8 cellular contexts compared by ENCODE assay signal in genomic region chr19:37779139-37780035, GRCh38. TPM values are rescaled to one million over a fixed set of nuclear protein-coding genes. Genes with fewer than 3 reads are reported as not detected.
A peak's percentile ranks its signal among the peaks of the same experiment; 100 is the strongest.
DNase-seq lines count a peak whose midpoint lies in the region; ATAC-seq and TF ChIP-seq lines count a peak whose summit lies in the region.

ZNF573 (minus strand) TSS chr19:37779586; CDS start chr19:37773729, 5,857 bp downstream.

- no peak for TF ChIP-seq EP300 in Ishikawa (IDR thresholded peaks at IDR 0.05; ENCODE audit: borderline replicate concordance)

- H3K4me3 ChIP-seq in esophagus (ENCODE audit: low read depth in 1 of 2, low read length in 2 of 2) (peak within 1 kb of the TSS; percentile 74 to 81), mucosa of rectum (ENCODE audit: low read length in 2 of 2) (peak within 1 kb of the TSS; percentile 90 to 94)

- peaks cover 0 to 3% of the 10 kb centered on the region in 2 donors for H3K4me1 ChIP-seq in esophagus (ENCODE audit: control insufficient read depth in 2 of 2, insufficient read depth in 2 of 2, low read length in 1 of 2)
- H3K4me1 ChIP-seq in mucosa of rectum (ENCODE audit: control insufficient read depth in 2 of 2, insufficient read depth in 2 of 2, low read length in 2 of 2), result peaks cover 4% of the 10 kb centered on the region in 2 donors

- H3K9me3 ChIP-seq in esophagus (ENCODE audit: control insufficient read depth in 2 of 2, insufficient read depth in 1 of 2, low read depth in 1 of 2, low read length in 1 of 2), result peaks cover 0 to under 1% of the 10 kb centered on the region in 2 donors
- peaks cover 0 to 2% of the 10 kb centered on the region in 2 donors for H3K9me3 ChIP-seq in mucosa of rectum (ENCODE audit: control insufficient read depth in 2 of 2, low read length in 2 of 2)

- no peak for TF ChIP-seq RAD21 in Ishikawa (IDR thresholded peaks at IDR 0.05; ENCODE audit: low read depth)

- WGBS in esophagus, 2 donors, result 0 to 1% methylated on average over 46 of the region's 46 CpGs

- H3K36me3 ChIP-seq in esophagus (ENCODE audit: control insufficient read depth in 2 of 2, insufficient read depth in 2 of 2, low read length in 1 of 2) (no peaks in the 10 kb centered on the region), mucosa of rectum (ENCODE audit: control insufficient read depth in 2 of 2, insufficient read depth in 2 of 2, low read length in 2 of 2) (no peaks in the 10 kb centered on the region)

- peak; percentile 76 for ATAC-seq in GM21528 (IDR thresholded peaks at IDR 0.05; ENCODE audit: low FRiP score, unreplicated experiment)

- H3K9ac ChIP-seq in mucosa of rectum (ENCODE audit: low read depth in 1 of 2, low read length in 2 of 2), result peak within 1 kb of the TSS; percentile 81 to 98

- peak within 1 kb of the TSS; percentile 77 to 93 for H3K27ac ChIP-seq in esophagus (ENCODE audit: low read depth in 2 of 2, low read length in 1 of 2)
- H3K27ac ChIP-seq in mucosa of rectum (ENCODE audit: low read depth in 2 of 2, low read length in 2 of 2), result peak within 1 kb of the TSS; percentile 81 to 91

- DNase-seq in DMS 273 (lab: John Stamatoyannopoulos, UW; ENCODE audit: unreplicated experiment) (peak; percentile 96), OCI-M2 (lab: John Stamatoyannopoulos, UW; ENCODE audit: unreplicated experiment) (peak; percentile 99)
- DNase-seq in activated T-cell treated with anti-CD3 and anti-CD28 coated beads, Interleukin-2, amount 50 U/mL, for 1 hour, result peak; percentile 80
- DNase-seq in stimulated activated CD8-positive, alpha-beta memory T cell treated with anti-CD3 and anti-CD28 coated beads, Interleukin-4, amount 100 ng/mL, for 4 hours (ENCODE audit: low read depth in 2 of 2, low spot score in 1 of 2), result peak; percentile 53 to 60

- no peaks in the 10 kb centered on the region for H3K27me3 ChIP-seq in esophagus (ENCODE audit: control insufficient read depth in 1 of 2, insufficient read depth in 2 of 2, low read length in 2 of 2)
- no peaks in the 10 kb centered on the region for H3K27me3 ChIP-seq in mucosa of rectum (ENCODE audit: control insufficient read depth in 2 of 2, insufficient read depth in 2 of 2, low read length in 2 of 2)

TF ChIP-seq in Ishikawa, 13 proteins besides CTCF, POLR2A, EP300 and RAD21:
- TF ChIP-seq ZBTB7A (IDR thresholded peaks at IDR 0.05; ENCODE audit: low read depth) (no peak), MAX (IDR thresholded peaks at IDR 0.05) (peak; percentile 52), USF1 (IDR thresholded peaks at IDR 0.05) (peak; percentile 24; the same call in 1 of the 2 replicates), TAF1 (IDR thresholded peaks at IDR 0.05; ENCODE audit: low read depth) (peak; percentile 77), TCF12 (IDR thresholded peaks at IDR 0.05; ENCODE audit: low read depth) (peak; percentile 49; the same call in 1 of the 2 replicates), YY1 (IDR thresholded peaks at IDR 0.05; ENCODE audit: low read depth) (peak; percentile 94)
TF ChIP-seq in Ishikawa: peak in this region for 5.

RNA-seq across cellular contexts. Expression of gene ZNF573, which starts in this region (rescaled TPM):
- 1 to 10 TPM in 1 of 2 donors, under 1 TPM in 1; 0.60 to 1.2 TPM for polyA plus RNA-seq in esophagus

Comparison
In these comparisons a context has a peak if more than half of its experiments do, and no peak if none do; other contexts are left out.
1. Peak in every context shown above with its lines: DNase-seq, ATAC-seq, H3K4me3 ChIP-seq and H3K27ac ChIP-seq.